8 cellular contexts compared by ENCODE assay signal in the genomic region with DNA sequence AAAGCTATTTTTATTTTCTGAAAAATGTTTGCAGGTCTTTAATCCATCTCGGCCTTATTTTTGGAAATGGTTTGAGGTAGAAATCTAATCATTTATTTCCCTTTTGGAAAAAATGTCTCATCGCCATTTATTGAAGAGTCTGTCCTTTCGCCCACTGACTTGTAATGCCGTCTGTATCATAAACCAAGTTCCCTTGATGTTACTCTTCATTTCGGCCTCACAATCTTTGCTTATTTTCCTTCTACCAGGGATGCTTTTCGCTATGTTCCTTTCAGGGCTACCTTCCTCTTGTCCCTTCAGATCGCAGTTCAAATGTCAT. TPM values are rescaled to one million over a fixed set of nuclear protein-coding genes. Genes with fewer than 3 reads are reported as not detected.
DNase-seq lines count a peak whose midpoint lies in the region; ATAC-seq and TF ChIP-seq lines count a peak whose summit lies in the region.

No MANE protein-coding gene starts in this region.

- no peaks in the 10 kb centered on the region for H3K9me2 ChIP-seq in PC-3 (replicated peaks; ENCODE audit: low read length)

- CTCF ChIA-PET in CD4-positive, alpha-beta T cell (lab: Charles Lee) = no interaction called here
- CTCF ChIA-PET in PC-3 (lab: Charles Lee) = no interaction called here

- H3K79me2 ChIP-seq in PC-3 (ENCODE audit: low read length) = peaks cover 51% of the 10 kb centered on the region
- peaks cover 46% of the 10 kb centered on the region for H3K79me2 ChIP-seq in fibroblast of lung (ENCODE audit: control insufficient read depth, insufficient read depth, low read length)
- peaks cover 18% of the 10 kb centered on the region for H3K79me2 ChIP-seq in parathyroid adenoma

- TSS peak; percentile 98 for BruUV-seq in PC-3 (replicated peaks; lab: Mats Ljungman, UMichigan)

- POLR2A ChIA-PET in CD4-positive, alpha-beta T cell (lab: Charles Lee) = interaction anchor here (1.0 to 2.0 kb wide), 4 partner anchors 8 to 531 kb away, joined by 4 to 11 read pairs (median 6); a partner anchor contains a TSS
- POLR2A ChIA-PET in PC-3 (lab: Charles Lee; ENCODE audit: unreplicated experiment) = no interaction called here

- intact Hi-C loops in CD4-positive, alpha-beta T cell (cut with DNase I, micrococcal nuclease) = loop anchor here (1.0 to 5.0 kb wide), 6 partner anchors 96 to 278 kb away; a partner anchor contains a TSS
- intact Hi-C loops in PC-3 (cut with micrococcal nuclease) = loop anchor here (10.0 kb wide), 1 partner anchor 84 kb away; a partner anchor contains a TSS

- peaks cover 36% of the 10 kb centered on the region for H3K4me1 ChIP-seq in PC-3 (ENCODE audit: insufficient read depth, low read length)
- H3K4me1 ChIP-seq in fibroblast of lung (ENCODE audit: control insufficient read depth, extremely low read depth, insufficient read depth, low read length) = peaks cover 4% of the 10 kb centered on the region
- no peaks in the 10 kb centered on the region for H3K4me1 ChIP-seq in parathyroid adenoma

- H3K9ac ChIP-seq in PC-3 (ENCODE audit: low read length) (peak overlapping the region; percentile 96), fibroblast of lung (ENCODE audit: insufficient read depth, low read length) (peak overlapping the region; percentile 99), parathyroid adenoma (peak overlapping the region; percentile 11)

- peak overlapping the region; percentile 95 for H3K4me2 ChIP-seq in PC-3 (ENCODE audit: low read length)
- H3K4me2 ChIP-seq in fibroblast of lung (ENCODE audit: extremely low read depth, insufficient read depth, low read length) = peak overlapping the region; percentile 99
- H3K4me2 ChIP-seq in parathyroid adenoma (ENCODE audit: low read length) = peak overlapping the region; percentile 100

- DNase-seq in CD4-positive, alpha-beta T cell = no peak
- DNase-seq in PC-3 = no peak
- no peak for DNase-seq in fibroblast of lung (ENCODE audit: low read depth in 2 of 2)
- DNase-seq in NCI-H1105 (lab: John Stamatoyannopoulos, UW) = no peak
- DNase-seq in stimulated activated CD4-positive, alpha-beta T cell treated with anti-CD3 and anti-CD28 coated beads, Interleukin-2, amount 100 ng/mL, for 48 hours = no peak

- peaks cover 5% of the 10 kb centered on the region for H3K36me3 Mint-ChIP-seq in CD4-positive, alpha-beta T cell (ENCODE audit: low read depth)

- H3K4me3 ChIP-seq in PC-3 (ENCODE audit: low read length) (peak overlapping the region; percentile 84), fibroblast of lung (replicated peaks in 1 of 4; ENCODE audit: control extremely low read depth in 1 of 4, insufficient read depth in 1 of 4, low read depth in 3 of 4, low read length in 4 of 4) (peak overlapping the region; percentile 90 to 97 (median 92)), parathyroid adenoma (ENCODE audit: low read depth, low read length) (peak overlapping the region; percentile 98)

- no peaks in the 10 kb centered on the region for H3K9me3 ChIP-seq in CD4-positive, alpha-beta T cell (ENCODE audit: control insufficient read depth, low read length)
- H3K9me3 ChIP-seq in PC-3 (ENCODE audit: low read length) (no peaks in the 10 kb centered on the region), fibroblast of lung (ENCODE audit: control insufficient read depth, insufficient read depth, low read depth, low read length) (no peaks in the 10 kb centered on the region), parathyroid adenoma (ENCODE audit: control insufficient read depth, low read length) (no peaks in the 10 kb centered on the region)

- no peak overlapping the region for H3K27ac Mint-ChIP-seq in CD4-positive, alpha-beta T cell

- no peak overlapping the region for H3K4me3 Mint-ChIP-seq in CD4-positive, alpha-beta T cell

- H3K4me1 Mint-ChIP-seq in CD4-positive, alpha-beta T cell (ENCODE audit: low read depth) = peaks cover 8% of the 10 kb centered on the region

- H2AFZ ChIP-seq in PC-3 (ENCODE audit: low read length) = peak overlapping the region; percentile 88
- peak overlapping the region; percentile 99 for H2AFZ ChIP-seq in fibroblast of lung (ENCODE audit: low read length)
- peak overlapping the region; percentile 82 for H2AFZ ChIP-seq in parathyroid adenoma

- H3K36me3 ChIP-seq in PC-3 (ENCODE audit: low read depth, low read length) (no peaks in the 10 kb centered on the region), fibroblast of lung (ENCODE audit: control insufficient read depth, insufficient read depth, low read length) (no peaks in the 10 kb centered on the region), parathyroid adenoma (ENCODE audit: control insufficient read depth, insufficient read depth, low read length) (no peaks in the 10 kb centered on the region)

- peak overlapping the region; percentile 87 for H3K27ac ChIP-seq in CD4-positive, alpha-beta T cell (ENCODE audit: low read depth, low read length)
- peak overlapping the region; percentile 10; the same call in 1 of the 2 replicates for H3K27ac ChIP-seq in PC-3 (ENCODE audit: low read length)
- H3K27ac ChIP-seq in fibroblast of lung (ENCODE audit: insufficient read depth, low read length) = peak overlapping the region; percentile 97
- H3K27ac ChIP-seq in parathyroid adenoma = peak overlapping the region; percentile 81

- H3K9me3 Mint-ChIP-seq in CD4-positive, alpha-beta T cell = no peaks in the 10 kb centered on the region

- TF ChIP-seq CTCF in CD4-positive, alpha-beta T cell (IDR thresholded peaks at IDR 0.05) = no peak
- TF ChIP-seq CTCF in PC-3 (conservative IDR thresholded peaks at IDR 0.05; ENCODE audit: low read depth, low read length) (no peak), fibroblast of lung (conservative IDR thresholded peaks at IDR 0.05 in 1 of 2, IDR thresholded peaks at IDR 0.05 in 1 of 2; ENCODE audit: low read depth in 1 of 2, low read length in 2 of 2) (no peak), parathyroid adenoma (IDR thresholded peaks at IDR 0.05) (no peak)

- no peak for ATAC-seq in CD4-positive, alpha-beta T cell (ENCODE audit: poor library complexity)
- ATAC-seq in PC-3 (no peak), GM18517 (IDR thresholded peaks at IDR 0.05; ENCODE audit: unreplicated experiment) (no peak), HG02610 (IDR thresholded peaks at IDR 0.05; ENCODE audit: unreplicated experiment) (no peak)

- H4K20me1 ChIP-seq in PC-3 (ENCODE audit: low read length) = peaks cover 42% of the 10 kb centered on the region
- H4K20me1 ChIP-seq in fibroblast of lung (ENCODE audit: control insufficient read depth, extremely low read depth, insufficient read depth, low read length) = peaks cover 2% of the 10 kb centered on the region

- H3K27me3 ChIP-seq in CD4-positive, alpha-beta T cell (ENCODE audit: control insufficient read depth, insufficient read depth, low read length) = no peaks in the 10 kb centered on the region
- H3K27me3 ChIP-seq in PC-3 (ENCODE audit: low read length) (no peaks in the 10 kb centered on the region), fibroblast of lung (ENCODE audit: control insufficient read depth, insufficient read depth, low read length) (peaks cover 5% of the 10 kb centered on the region), parathyroid adenoma (ENCODE audit: control insufficient read depth, insufficient read depth, low read length) (no peaks in the 10 kb centered on the region)

- no peaks in the 10 kb centered on the region for H3F3A ChIP-seq in PC-3 (ENCODE audit: low read length, unreplicated experiment)

- no peaks in the 10 kb centered on the region for H3K27me3 Mint-ChIP-seq in CD4-positive, alpha-beta T cell

RNA-seq across cellular contexts. Expression of a gene that starts 0.4 kb away (rescaled TPM):
- total RNA-seq in CD4-positive, alpha-beta T cell = 10 to 100 TPM; 42.7 to 44.8 TPM
- 14.7 and 15.1 TPM in 2 replicates for total RNA-seq in PC-3 (2014; rRNA removed)
- total RNA-seq in fibroblast of lung = 20.8 and 25.2 TPM in 2 replicates
- polyA plus RNA-seq in fibroblast of lung = 6.4 and 12.4 TPM in 2 replicates
- polyA plus RNA-seq in fibroblast of lung (2012) = 4.4 and 8.1 TPM in 2 replicates
- polyA minus RNA-seq in fibroblast of lung (ENCODE audit: low replicate concordance) = 0.30 and 2.4 TPM in 2 replicates

Comparison
In these comparisons a context has a peak if more than half of its experiments do, and no peak if none do; other contexts are left out.
1. H3K27ac ChIP-seq: peak in every context shown above with its lines; median percentile 97 in fibroblast of lung; 87 in CD4-positive, alpha-beta T cell; 81 in parathyroid adenoma; 10 in PC-3.
2. H3K9ac ChIP-seq: peak in every context shown above with its lines; median percentile 99 in fibroblast of lung; 96 in PC-3; 11 in parathyroid adenoma.